Comparison of ENCODE assay signal across 33 cellular contexts in the genomic region with DNA sequence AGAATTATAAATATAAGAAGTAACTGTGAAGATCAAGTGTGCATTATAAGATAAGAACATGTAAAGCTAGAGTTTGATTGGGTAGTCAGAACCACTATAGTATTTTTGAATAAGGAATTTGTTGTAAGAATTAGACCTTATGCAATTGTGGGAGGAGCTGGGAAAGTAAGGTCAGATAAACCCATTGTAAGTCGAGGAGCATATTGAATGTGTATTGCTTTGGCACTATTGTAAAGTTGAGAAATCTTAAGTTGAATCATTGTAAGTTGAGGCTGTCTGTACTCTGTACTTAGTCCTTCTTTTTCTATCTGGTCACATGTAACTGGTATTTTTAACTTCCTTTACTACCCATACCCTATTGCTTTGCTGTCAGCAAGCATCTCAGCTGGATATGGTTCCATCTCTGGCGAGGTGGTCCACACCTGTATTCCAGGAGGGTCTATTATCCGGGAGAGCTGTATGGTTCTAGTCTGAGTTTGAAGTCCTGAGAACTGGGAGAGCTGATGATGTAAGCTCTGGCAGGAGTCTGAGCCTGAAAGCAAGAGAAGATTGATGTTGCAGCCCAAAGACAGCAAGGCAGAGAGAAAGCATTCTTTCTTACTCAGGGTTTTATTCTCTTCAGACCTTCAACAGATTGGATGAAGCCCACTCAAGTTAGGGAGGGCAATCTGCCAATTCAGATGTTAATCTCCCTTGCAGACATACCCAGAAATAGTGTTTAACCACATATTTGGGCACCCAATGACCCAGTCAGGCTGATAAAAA.
DNase-seq lines count a peak whose midpoint lies in the region; ATAC-seq and TF ChIP-seq lines count a peak whose summit lies in the region.
"Had no signal": no experiment of that assay in that cellular context is flagged by ENCODE, and none has a peak within 500 bp of the region (broad histone marks: within the 10 kb centered on the region; RNA-seq: fewer than 3 reads in every experiment).

No MANE protein-coding gene starts in this region.

- no peaks in the 10 kb centered on the region for H3K4me1 Mint-ChIP-seq in activated CD8-positive, alpha-beta T cell treated with anti-CD3 and anti-CD28 coated beads for 36 hours (ENCODE audit: low read depth)
- H3K4me1 Mint-ChIP-seq: CD14-positive monocyte, T-cell had no signal

- H3K4me2 ChIP-seq in fibroblast of lung (ENCODE audit: extremely low read depth, insufficient read depth, low read length) (no peak overlapping the region), osteoblast (ENCODE audit: insufficient read depth, low read length) (no peak overlapping the region)

- H3K9me3 ChIP-seq in adipocyte (ENCODE audit: control insufficient read depth, low read length) (no peaks in the 10 kb centered on the region), fibroblast of lung (ENCODE audit: control insufficient read depth, insufficient read depth, low read depth, low read length) (no peaks in the 10 kb centered on the region), osteoblast (ENCODE audit: low read depth, low read length) (no peaks in the 10 kb centered on the region)
- H3K9me3 ChIP-seq: breast epithelium, colonic mucosa, heart left ventricle, left ventricle myocardium inferior, neutrophil, right lobe of liver, SJSA1, stomach had no signal

- POLR2A ChIA-PET in activated CD8-positive, alpha-beta T cell treated with anti-CD3 and anti-CD28 coated beads for 36 hours (lab: Charles Lee) = no interaction called here

- TF ChIP-seq CTCF in fibroblast of lung (conservative IDR thresholded peaks at IDR 0.05 in 1 of 2, IDR thresholded peaks at IDR 0.05 in 1 of 2; ENCODE audit: low read depth in 1 of 2, low read length in 2 of 2) (no peak), osteoblast (IDR thresholded peaks at IDR 0.05; ENCODE audit: extremely low read depth, low read depth, low read length) (no peak)
- no peak for TF ChIP-seq CTCF in activated CD8-positive, alpha-beta T cell treated with anti-CD3 and anti-CD28 coated beads for 36 hours (IDR thresholded peaks at IDR 0.05)

- no peak overlapping the region for H3K4me3 ChIP-seq in adipocyte (ENCODE audit: low read length)
- H3K4me3 ChIP-seq in fibroblast of lung (replicated peaks in 1 of 4; ENCODE audit: control extremely low read depth in 1 of 4, insufficient read depth in 1 of 4, low read depth in 3 of 4, low read length in 4 of 4) = no peak overlapping the region
- H3K4me3 ChIP-seq in osteoblast (ENCODE audit: insufficient read depth, low read length) = no peak overlapping the region
- H3K4me3 ChIP-seq: breast epithelium, colonic mucosa, heart left ventricle, left ventricle myocardium inferior, right lobe of liver, SJSA1, stomach had no signal

- no peak overlapping the region for H3K27ac ChIP-seq in fibroblast of lung (ENCODE audit: insufficient read depth, low read length)
- no peak overlapping the region for H3K27ac ChIP-seq in osteoblast (ENCODE audit: low read depth, low read length)
- H3K27ac ChIP-seq: 22Rv1, breast epithelium, colonic mucosa, heart left ventricle, left ventricle myocardium inferior, neutrophil, right lobe of liver, SJSA1, stomach had no signal

- H3K79me2 ChIP-seq in fibroblast of lung (ENCODE audit: control insufficient read depth, insufficient read depth, low read length) (no peaks in the 10 kb centered on the region), osteoblast (ENCODE audit: insufficient read depth, low read length) (no peaks in the 10 kb centered on the region)

- DNase-seq in DMS 273 (lab: John Stamatoyannopoulos, UW; ENCODE audit: unreplicated experiment) (peak; percentile 13), DMS 273 treated with DMSO at 0.1 percent for 48 hours (lab: John Stamatoyannopoulos, UW) (no peak), adipocyte (ENCODE audit: low read depth) (peak; percentile 27), fibroblast of lung (ENCODE audit: low read depth in 2 of 2) (peak; percentile 64 to 72), osteoblast (ENCODE audit: insufficient read length, low spot score, missing footprints) (peak; percentile 36)
- no peak for DNase-seq in activated CD8-positive, alpha-beta T cell treated with anti-CD3 and anti-CD28 coated beads for 36 hours
- DNase-seq: activated CD4-positive, alpha-beta T cell treated with anti-CD3 and anti-CD28 coated beads, Interleukin-2, amount 50 U/mL, for 48 hours; activated naive CD4-positive, alpha-beta T cell treated with Interleukin-2 at 50 U/mL for 16 hours; amniotic stem cell; colonic mucosa; effector CD4-positive, alpha-beta T cell; foreskin melanocyte; heart left ventricle; left ventricle myocardium inferior; MM.1S; NCI-H1436 treated with DMSO at 0.1 percent for 48 hours; NCI-H2081 treated with DMSO at 0.1 percent for 48 hours; right lobe of liver; RPMI8226; stimulated activated CD4-positive, alpha-beta T cell treated with anti-CD3 and anti-CD28 coated beads, Interleukin-12 subunit alpha, Interleukin-12 subunit beta, amount 100 ng/mL, for 4 hours; stimulated activated CD4-positive, alpha-beta T cell treated with anti-CD3 and anti-CD28 coated beads, Interleukin-2, amount 100 ng/mL, for 48 hours; stomach; T-cell had no signal

- CTCF ChIA-PET in activated CD8-positive, alpha-beta T cell treated with anti-CD3 and anti-CD28 coated beads for 36 hours (lab: Charles Lee) = no interaction called here

- no peaks in the 10 kb centered on the region for H3K27me3 Mint-ChIP-seq in activated CD8-positive, alpha-beta T cell treated with anti-CD3 and anti-CD28 coated beads for 36 hours
- H3K27me3 Mint-ChIP-seq: progenitor cell of endocrine pancreas, T-cell had no signal

- H2AFZ ChIP-seq in fibroblast of lung (ENCODE audit: low read length) (no peak overlapping the region), osteoblast (ENCODE audit: low read length) (no peak overlapping the region)

- H3K9ac ChIP-seq in adipocyte (ENCODE audit: low read length) = no peak overlapping the region
- H3K9ac ChIP-seq in fibroblast of lung (ENCODE audit: insufficient read depth, low read length) = no peak overlapping the region

- H4K20me1 ChIP-seq in fibroblast of lung (ENCODE audit: control insufficient read depth, extremely low read depth, insufficient read depth, low read length) (no peaks in the 10 kb centered on the region), osteoblast (ENCODE audit: insufficient read depth, low read length) (no peaks in the 10 kb centered on the region)

- H3K9me3 Mint-ChIP-seq in activated CD8-positive, alpha-beta T cell treated with anti-CD3 and anti-CD28 coated beads for 36 hours = no peaks in the 10 kb centered on the region
- H3K9me3 Mint-ChIP-seq: activated T-helper 1 cell treated with anti-CD3 and anti-CD28 coated beads, Interleukin-12 subunit alpha, Interleukin-12 subunit beta, Interleukin-2, Interleukin-4 antibody, amounts not matched to agents 30 ng/mL and 10 ng/mL and 1 ng/mL, durations not matched to agents 14 hours and 24 hours and 36 hours; T-cell had no signal

- intact Hi-C loops in activated CD8-positive, alpha-beta T cell treated with anti-CD3 and anti-CD28 coated beads for 36 hours (cut with micrococcal nuclease) = no loop called here

- H3K4me3 Mint-ChIP-seq in activated CD8-positive, alpha-beta T cell treated with anti-CD3 and anti-CD28 coated beads for 36 hours = no peak overlapping the region
- H3K4me3 Mint-ChIP-seq: activated T-helper 1 cell treated with anti-CD3 and anti-CD28 coated beads, Interleukin-12 subunit alpha, Interleukin-12 subunit beta, Interleukin-2, Interleukin-4 antibody, amounts not matched to agents 30 ng/mL and 10 ng/mL and 1 ng/mL, durations not matched to agents 14 hours and 24 hours and 36 hours; CD14-positive monocyte; T-cell had no signal

- H3K4me1 ChIP-seq in adipocyte (ENCODE audit: control insufficient read depth, insufficient read depth, low read length) (no peaks in the 10 kb centered on the region), fibroblast of lung (ENCODE audit: control insufficient read depth, extremely low read depth, insufficient read depth, low read length) (no peaks in the 10 kb centered on the region), osteoblast (ENCODE audit: insufficient read depth, low read length) (no peaks in the 10 kb centered on the region)
- H3K4me1 ChIP-seq: breast epithelium, colonic mucosa, heart left ventricle, left ventricle myocardium inferior, right lobe of liver, SJSA1, stomach had no signal

- H3K27me3 ChIP-seq in adipocyte (replicated peaks; ENCODE audit: control insufficient read depth, insufficient read depth, low read length) = no peaks in the 10 kb centered on the region
- no peaks in the 10 kb centered on the region for H3K27me3 ChIP-seq in fibroblast of lung (ENCODE audit: control insufficient read depth, insufficient read depth, low read length)
- no peaks in the 10 kb centered on the region for H3K27me3 ChIP-seq in osteoblast (ENCODE audit: insufficient read depth, low read length)
- H3K27me3 ChIP-seq: breast epithelium, colonic mucosa, heart left ventricle, neutrophil, right lobe of liver, SJSA1, stomach had no signal

- no peaks in the 10 kb centered on the region for H3K36me3 Mint-ChIP-seq in activated CD8-positive, alpha-beta T cell treated with anti-CD3 and anti-CD28 coated beads for 36 hours (ENCODE audit: low read depth)
- H3K36me3 Mint-ChIP-seq: CD14-positive monocyte, T-cell had no signal

- H3K27ac Mint-ChIP-seq in activated CD8-positive, alpha-beta T cell treated with anti-CD3 and anti-CD28 coated beads for 36 hours = no peak overlapping the region
- H3K27ac Mint-ChIP-seq: activated T-helper 1 cell treated with anti-CD3 and anti-CD28 coated beads, Interleukin-12 subunit alpha, Interleukin-12 subunit beta, Interleukin-2, Interleukin-4 antibody, amounts not matched to agents 30 ng/mL and 10 ng/mL and 1 ng/mL, durations not matched to agents 14 hours and 24 hours and 36 hours; CD14-positive monocyte; progenitor cell of endocrine pancreas; T-cell had no signal

- no peak for ATAC-seq in activated CD8-positive, alpha-beta T cell treated with anti-CD3 and anti-CD28 coated beads for 36 hours
- ATAC-seq in HG03108 (IDR thresholded peaks at IDR 0.05; ENCODE audit: unreplicated experiment) (no peak), HG03565 (IDR thresholded peaks at IDR 0.05; ENCODE audit: unreplicated experiment) (no peak)
- ATAC-seq: activated CD4-positive, CD25-positive, alpha-beta regulatory T cell treated with anti-CD3 and anti-CD28 coated beads, Interleukin-2, amount 50 U/mL, for 24 hours; heart left ventricle; right lobe of liver; T-cell had no signal

- no peaks in the 10 kb centered on the region for H3K36me3 ChIP-seq in adipocyte (ENCODE audit: control insufficient read depth, insufficient read depth, low read length, severe bottlenecking)
- no peaks in the 10 kb centered on the region for H3K36me3 ChIP-seq in fibroblast of lung (ENCODE audit: control insufficient read depth, insufficient read depth, low read length)
- no peaks in the 10 kb centered on the region for H3K36me3 ChIP-seq in osteoblast (ENCODE audit: insufficient read depth, low read length)
- H3K36me3 ChIP-seq: breast epithelium, colonic mucosa, heart left ventricle, left ventricle myocardium inferior, neutrophil, right lobe of liver, SJSA1 had no signal

Comparison
In these comparisons a context has a peak if more than half of its experiments do, and no peak if none do; other contexts are left out.
1. DNase-seq: peak in DMS 273 (single experiment), adipocyte (single experiment), fibroblast of lung (2 of 2) and osteoblast (single experiment); none in DMS 273 treated with DMSO at 0.1 percent for 48 hours (single experiment) and activated CD8-positive, alpha-beta T cell treated with anti-CD3 and anti-CD28 coated beads for 36 hours (single experiment).